In the genomic region with DNA sequence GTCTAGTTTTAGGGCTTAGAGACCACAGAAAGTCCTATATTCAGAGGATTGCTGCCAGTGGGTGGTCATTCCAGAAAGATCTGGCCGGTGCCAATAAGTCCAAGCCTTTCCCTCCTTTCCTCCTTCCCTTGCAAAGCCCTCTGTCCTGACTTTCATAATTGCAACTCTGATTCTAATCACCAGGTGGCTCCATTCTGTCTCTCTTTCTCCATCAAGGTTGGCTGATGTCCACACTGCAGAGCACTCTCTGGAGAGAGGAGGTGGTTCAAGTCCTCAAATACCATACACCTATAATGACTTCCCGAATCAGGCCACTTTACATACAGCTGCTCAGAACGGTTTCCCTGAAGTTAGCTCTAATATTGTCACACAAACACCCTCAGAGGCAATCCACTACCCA, we compare ENCODE assay signal across 9 cellular contexts. TPM values are rescaled to one million over a fixed set of nuclear protein-coding genes. Genes with fewer than 3 reads are reported as not detected.
A peak's percentile ranks its signal among the peaks of the same experiment; 100 is the strongest.
DNase-seq lines count a peak whose midpoint lies in the region; ATAC-seq and TF ChIP-seq lines count a peak whose summit lies in the region.
"Had no signal": no experiment of that assay in that cellular context is flagged by ENCODE, and none has a peak within 500 bp of the region (broad histone marks: within the 10 kb centered on the region; RNA-seq: fewer than 3 reads in every experiment).

No MANE protein-coding gene starts in this region.

- intact Hi-C loops in right lobe of liver (cut with DNase I) (no loop called here), spleen (cut with DNase I; ENCODE audit: low total_unique reads) (no loop called here)

- H3K4me3 ChIP-seq in GM06990 (replicated peaks; ENCODE audit: low read depth, low read length) (no peak overlapping the region), right lobe of liver (no peak overlapping the region), spleen (no peak overlapping the region)
- H3K4me3 ChIP-seq: gastrocnemius medialis had no signal

- DNase-seq in GM06990 (ENCODE audit: extremely low read depth, insufficient read length) (no peak), LHCN-M2 (ENCODE audit: low read depth) (peak; percentile 31), SW480 (ENCODE audit: low spot score) (peak; percentile 1), right lobe of liver (no peak), spleen (no peak), SKM-1 (lab: John Stamatoyannopoulos, UW; ENCODE audit: unreplicated experiment) (no peak), T-helper 2 cell (no peak)
- DNase-seq in stimulated activated effector memory CD8-positive, alpha-beta T cell treated with anti-CD3 and anti-CD28 coated beads, Interleukin-12 subunit alpha, Interleukin-12 subunit beta, amount 100 ng/mL, for 72 hours (ENCODE audit: low spot score in 2 of 2) = no peak
- DNase-seq: gastrocnemius medialis had no signal

- no peaks in the 10 kb centered on the region for H3K4me1 Mint-ChIP-seq in stimulated activated effector memory CD8-positive, alpha-beta T cell treated with anti-CD3 and anti-CD28 coated beads, Interleukin-12 subunit alpha, Interleukin-12 subunit beta, amount 100 ng/mL, for 72 hours

- H3K9me3 ChIP-seq in right lobe of liver = no peaks in the 10 kb centered on the region
- H3K9me3 ChIP-seq in spleen = no peaks in the 10 kb centered on the region
- H3K9me3 ChIP-seq: gastrocnemius medialis had no signal

- no peak overlapping the region for H3K27ac Mint-ChIP-seq in stimulated activated effector memory CD8-positive, alpha-beta T cell treated with anti-CD3 and anti-CD28 coated beads, Interleukin-12 subunit alpha, Interleukin-12 subunit beta, amount 100 ng/mL, for 72 hours

- TF ChIP-seq POLR2A in right lobe of liver (IDR thresholded peaks at IDR 0.05) (no peak), spleen (IDR thresholded peaks at IDR 0.05) (no peak)

- H3K27ac ChIP-seq in right lobe of liver (no peak overlapping the region), spleen (no peak overlapping the region)
- H3K27ac ChIP-seq: gastrocnemius medialis had no signal

- H3K9me3 Mint-ChIP-seq in stimulated activated effector memory CD8-positive, alpha-beta T cell treated with anti-CD3 and anti-CD28 coated beads, Interleukin-12 subunit alpha, Interleukin-12 subunit beta, amount 100 ng/mL, for 72 hours = no peaks in the 10 kb centered on the region

- TF ChIP-seq CTCF in GM06990 (IDR thresholded peaks at IDR 0.05; ENCODE audit: insufficient read depth, low read length, poor library complexity, severe bottlenecking) (peak; percentile 49), right lobe of liver (IDR thresholded peaks at IDR 0.05) (peak; percentile 22 to 43 (median 32)), spleen (IDR thresholded peaks at IDR 0.05 in 8 of 11, conservative IDR thresholded peaks at IDR 0.05 in 3 of 11) (no peak)

- no peaks in the 10 kb centered on the region for H3K36me3 Mint-ChIP-seq in stimulated activated effector memory CD8-positive, alpha-beta T cell treated with anti-CD3 and anti-CD28 coated beads, Interleukin-12 subunit alpha, Interleukin-12 subunit beta, amount 100 ng/mL, for 72 hours

- H3K27me3 ChIP-seq in GM06990 (replicated peaks; ENCODE audit: control insufficient read depth, insufficient read depth, low read length) = no peaks in the 10 kb centered on the region
- H3K27me3 ChIP-seq in right lobe of liver = no peaks in the 10 kb centered on the region
- no peaks in the 10 kb centered on the region for H3K27me3 ChIP-seq in spleen (replicated peaks in 1 of 7)
- H3K27me3 ChIP-seq: gastrocnemius medialis had no signal

- no peaks in the 10 kb centered on the region for H3K4me1 ChIP-seq in right lobe of liver
- no peaks in the 10 kb centered on the region for H3K4me1 ChIP-seq in spleen
- H3K4me1 ChIP-seq: gastrocnemius medialis had no signal

- no peak overlapping the region for H3K4me3 Mint-ChIP-seq in stimulated activated effector memory CD8-positive, alpha-beta T cell treated with anti-CD3 and anti-CD28 coated beads, Interleukin-12 subunit alpha, Interleukin-12 subunit beta, amount 100 ng/mL, for 72 hours

- WGBS in right lobe of liver (ENCODE audit: insufficient coverage, low coverage, low lambda C conversion rate, missing lambda C conversion rate) = 41% methylated on average over 3 of the region's 3 CpGs
- WGBS in spleen, 5 donors = 55 to 87% (median 77%) methylated on average over 3 of the region's 3 CpGs

- ATAC-seq in right lobe of liver = peak; percentile 57 to 68 (median 66)
- ATAC-seq in stimulated activated effector memory CD8-positive, alpha-beta T cell treated with anti-CD3 and anti-CD28 coated beads, Interleukin-12 subunit alpha, Interleukin-12 subunit beta, amount 100 ng/mL, for 72 hours = no peak

- H3K36me3 ChIP-seq in GM06990 (ENCODE audit: control insufficient read depth, insufficient read depth, low read length) (no peaks in the 10 kb centered on the region), right lobe of liver (no peaks in the 10 kb centered on the region), spleen (peaks cover 0 to 14% (median 0%) of the 10 kb centered on the region in 6 donors)
- H3K36me3 ChIP-seq: gastrocnemius medialis had no signal

RNA-seq across cellular contexts. Expression of a gene that starts 22.4 kb away (rescaled TPM):
- total RNA-seq in LHCN-M2 (2014; rRNA removed) (0.92 and 1.2 TPM in 2 replicates), right lobe of liver (1 to 10 TPM; 1.1 to 5.9 (median 2.9) TPM), spleen (10 to 100 TPM in 6 of 7 donors, 1 to 10 TPM in 1; 8.3 to 20.3 (median 17.5) TPM)
- 3.8 TPM for polyA plus RNA-seq in LHCN-M2 (2012)
- polyA plus RNA-seq in spleen = 1 to 10 TPM; 4.0 to 8.0 (median 5.6) TPM

RNA-seq across cellular contexts. Expression of a gene that starts 54.9 kb away (rescaled TPM):
- total RNA-seq in LHCN-M2 (2014; rRNA removed) = 65.1 and 71.9 TPM in 2 replicates
- polyA plus RNA-seq in LHCN-M2 (2012) = 47.9 TPM
- 10 to 100 TPM; 19.5 to 38.2 (median 31.1) TPM for total RNA-seq in right lobe of liver
- total RNA-seq in spleen = 10 to 100 TPM; 42.9 to 74.1 (median 67.0) TPM
- 10 to 100 TPM; 34.1 to 55.3 (median 45.3) TPM for polyA plus RNA-seq in spleen

RNA-seq across cellular contexts. Expression of a gene that starts 55.2 kb away (rescaled TPM):
- total RNA-seq in LHCN-M2 (2014; rRNA removed) (52.1 and 62.6 TPM in 2 replicates), right lobe of liver (10 to 100 TPM in 4 of 6 experiments, 1 to 10 TPM in 2; 8.1 to 19.0 (median 15.0) TPM), spleen (10 to 100 TPM; 22.9 to 33.8 (median 31.0) TPM)
- polyA plus RNA-seq in LHCN-M2 (2012) = 34.3 TPM
- 10 to 100 TPM; 23.9 to 38.5 (median 36.6) TPM for polyA plus RNA-seq in spleen

Comparison
In these comparisons a context has a peak if more than half of its experiments do, and no peak if none do; other contexts are left out.
1. DNase-seq: peak in LHCN-M2 (single experiment) and SW480 (single experiment); none in GM06990 (single experiment), right lobe of liver (0 of 3), spleen (single experiment), stimulated activated effector memory CD8-positive, alpha-beta T cell treated with anti-CD3 and anti-CD28 coated beads, Interleukin-12 subunit alpha, Interleukin-12 subunit beta, amount 100 ng/mL, for 72 hours (0 of 2), SKM-1 (single experiment) and T-helper 2 cell (0 of 5).
2. CTCF ChIP-seq: peak in GM06990 (single experiment) and right lobe of liver (4 of 4); none in spleen (0 of 11).